Comparison of ENCODE assay signal across 20 cellular contexts in genomic region chr5:103498800-103499199, GRCh38.
"Had no signal": no experiment of that assay in that cellular context is flagged by ENCODE, and none has a peak within 500 bp of the region (broad histone marks: within the 10 kb centered on the region; RNA-seq: fewer than 3 reads in every experiment).

No MANE protein-coding gene starts in this region.

- H3K9me3 ChIP-seq: vagina had no signal

- H3K27me3 ChIP-seq: brain microvascular endothelial cell, right atrium auricular region, transverse colon, vagina had no signal

- ATAC-seq: activated T-cell treated with anti-CD3 and anti-CD28 coated beads, Interleukin-2, amount 50 U/mL, for 72 hours; foreskin keratinocyte had no signal

- H3K27me3 Mint-ChIP-seq: activated B cell treated with CpG ODN at 0.5 μM for 24 hours had no signal

- H3K36me3 Mint-ChIP-seq: activated naive CD8-positive, alpha-beta T cell treated with anti-CD3 and anti-CD28 coated beads for 36 hours; naive B cell had no signal

- H3K4me1 ChIP-seq: foreskin keratinocyte, vagina had no signal

- H3K4me1 Mint-ChIP-seq: activated B cell treated with CpG ODN at 0.5 μM for 24 hours; activated CD4-positive, alpha-beta T cell treated with anti-CD3 and anti-CD28 coated beads, Interleukin-2, amount 10 ng/mL, durations not matched to agents 24 days and 14 days; activated naive CD8-positive, alpha-beta T cell treated with anti-CD3 and anti-CD28 coated beads for 36 hours; naive B cell had no signal

- H3K4me3 Mint-ChIP-seq: activated B cell treated with CpG ODN at 0.5 μM for 24 hours; activated CD4-positive, alpha-beta T cell treated with anti-CD3 and anti-CD28 coated beads, Interleukin-2, amount 10 ng/mL, durations not matched to agents 24 days and 14 days; activated naive CD8-positive, alpha-beta T cell treated with anti-CD3 and anti-CD28 coated beads for 36 hours; activated T-cell treated with anti-CD3 and anti-CD28 coated beads, Interleukin-2, amount 50 U/mL, for 72 hours; naive B cell; T-helper 1 cell treated with Interleukin-12 subunit alpha and Interleukin-12 subunit beta and Interleukin-4 antibody, amounts not matched to agents 30 μg/mL and 1 μg/mL, for 36 hours had no signal

- H3K27ac ChIP-seq: brain microvascular endothelial cell, foreskin keratinocyte, right atrium auricular region, transverse colon, vagina had no signal

- H3K36me3 ChIP-seq: brain microvascular endothelial cell, right atrium auricular region, transverse colon, vagina had no signal

- H3K9me3 Mint-ChIP-seq: activated CD4-positive, alpha-beta T cell treated with anti-CD3 and anti-CD28 coated beads, Interleukin-2, amount 10 ng/mL, durations not matched to agents 24 days and 14 days; activated T-cell treated with anti-CD3 and anti-CD28 coated beads, Interleukin-2, amount 50 U/mL, for 72 hours; T-helper 1 cell treated with Interleukin-12 subunit alpha and Interleukin-12 subunit beta and Interleukin-4 antibody, amounts not matched to agents 30 μg/mL and 1 μg/mL, for 36 hours had no signal

- DNase-seq: activated B cell treated with CpG ODN at 0.5 μM for 24 hours; activated CD4-positive, alpha-beta T cell treated with anti-CD3 and anti-CD28 coated beads, Interleukin-2, amount 10 ng/mL, durations not matched to agents 24 days and 14 days; activated CD8-positive, alpha-beta memory T cell treated with anti-CD3 and anti-CD28 coated beads, Interleukin-2, amount 50 U/mL, for 48 hours; activated naive CD8-positive, alpha-beta T cell treated with anti-CD3 and anti-CD28 coated beads for 36 hours; activated T-cell treated with anti-CD3 and anti-CD28 coated beads, Interleukin-2, amount 50 U/mL, for 72 hours; amygdala; brain microvascular endothelial cell; cortex of kidney; effector memory CD4-positive, alpha-beta T cell; foreskin keratinocyte; islet precursor cell; mammary epithelial cell; naive B cell; small intestine; stimulated activated CD4-positive, alpha-beta T cell treated with anti-CD3 and anti-CD28 coated beads, Interleukin-4, amount 100 ng/mL, for 24 hours; stimulated activated naive CD4-positive, alpha-beta T cell treated with Interleukin-2 at 50 U/mL for 16 hours; transverse colon had no signal

- FAIRE-seq: small intestine had no signal

- H3K4me3 ChIP-seq: right atrium auricular region, transverse colon, vagina had no signal

- H3K27ac Mint-ChIP-seq: activated B cell treated with CpG ODN at 0.5 μM for 24 hours; activated CD4-positive, alpha-beta T cell treated with anti-CD3 and anti-CD28 coated beads, Interleukin-2, amount 10 ng/mL, durations not matched to agents 24 days and 14 days; activated naive CD8-positive, alpha-beta T cell treated with anti-CD3 and anti-CD28 coated beads for 36 hours; activated T-cell treated with anti-CD3 and anti-CD28 coated beads, Interleukin-2, amount 50 U/mL, for 72 hours; naive B cell; T-helper 1 cell treated with Interleukin-12 subunit alpha and Interleukin-12 subunit beta and Interleukin-4 antibody, amounts not matched to agents 30 μg/mL and 1 μg/mL, for 36 hours had no signal
